ENCODE assay signal across 4 cellular contexts in genomic region chr21:6454652-6455340, GRCh38.
A peak's percentile ranks its signal among the peaks of the same experiment; 100 is the strongest.
DNase-seq lines count a peak whose midpoint lies in the region; ATAC-seq and TF ChIP-seq lines count a peak whose summit lies in the region.
"Not testable (repeated sequence)": the region's sequence is repeated elsewhere in the genome, so short reads cannot be mapped to it uniquely, and the experiment has no call there.

No MANE protein-coding gene starts in this region.

- not testable (repeated sequence) for H3K9me3 ChIP-seq in mucosa of descending colon

- intact Hi-C loops in left colon (cut with DNase I, micrococcal nuclease); mucosa of descending colon (cut with DNase I, micrococcal nuclease); sciatic nerve (cut with DNase I): not testable (repeated sequence)

- H3K36me3 ChIP-seq in mucosa of descending colon (ENCODE audit: low read depth) = not testable (repeated sequence)

- H3K4me3 ChIP-seq in mucosa of descending colon = not testable (repeated sequence)

- ATAC-seq in esophagus mucosa = peak; percentile 46
- peak; percentile 88 for ATAC-seq in left colon
- peak; percentile 90 for ATAC-seq in mucosa of descending colon
- peak; percentile 64 for ATAC-seq in sciatic nerve

- not testable (repeated sequence) for H3K4me1 ChIP-seq in mucosa of descending colon (ENCODE audit: low read depth)

- not testable (repeated sequence) for DNase-seq in left colon; mucosa of descending colon; sciatic nerve (ENCODE audit: low spot score)

- TF ChIP-seq CTCF in mucosa of descending colon (IDR thresholded peaks at IDR 0.05) = not testable (repeated sequence)
